ENCODE assay signal across 8 cellular contexts in the genomic region with DNA sequence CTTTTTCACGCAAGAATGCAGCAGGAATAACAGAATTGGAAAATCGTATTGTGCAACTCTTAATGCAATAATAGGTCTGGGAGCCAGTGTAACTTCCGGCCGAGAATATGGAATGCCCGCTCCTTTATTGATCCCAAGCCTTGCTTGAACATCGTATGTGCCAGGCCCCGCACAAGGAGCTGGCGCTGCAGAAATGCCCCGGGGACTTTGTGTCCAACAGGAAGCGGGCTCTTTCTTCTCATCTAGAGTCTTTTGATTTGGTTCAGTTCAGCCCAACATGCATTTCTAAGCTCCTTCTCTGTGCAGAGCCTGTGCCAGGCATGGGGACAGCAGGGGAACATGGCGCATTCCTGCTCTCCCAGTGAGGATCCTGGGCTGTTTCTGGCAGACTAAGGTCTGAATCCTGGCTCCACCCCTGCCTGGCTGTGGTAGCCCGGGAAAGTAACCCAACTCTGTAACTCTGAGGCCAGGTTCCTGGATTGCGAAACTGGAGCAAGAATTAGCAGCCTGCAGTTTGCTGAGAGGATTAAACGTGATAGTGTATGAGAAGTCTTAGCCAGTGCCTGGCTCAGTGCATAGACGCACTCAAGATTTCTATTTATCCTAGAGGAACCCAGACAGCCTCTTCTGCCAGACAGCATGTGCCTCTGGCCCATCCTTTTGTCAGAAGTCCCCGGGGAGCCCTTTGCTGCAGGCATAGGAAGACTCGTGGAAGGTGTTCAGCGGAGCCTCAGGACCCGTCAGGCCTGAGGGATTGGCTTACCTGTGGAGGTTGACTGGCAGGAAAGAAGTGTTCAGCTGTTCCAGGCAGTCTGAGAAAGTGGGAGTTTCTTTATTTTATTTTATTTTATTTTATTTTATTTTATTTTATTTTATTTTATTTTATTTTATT. TPM values are rescaled to one million over a fixed set of nuclear protein-coding genes. Genes with fewer than 3 reads are reported as not detected.
A peak's percentile ranks its signal among the peaks of the same experiment; 100 is the strongest.
DNase-seq lines count a peak whose midpoint lies in the region; ATAC-seq and TF ChIP-seq lines count a peak whose summit lies in the region.
"Had no signal": no experiment of that assay in that cellular context is flagged by ENCODE, and none has a peak within 500 bp of the region (broad histone marks: within the 10 kb centered on the region; RNA-seq: fewer than 3 reads in every experiment).

No MANE protein-coding gene starts in this region.

- intact Hi-C loops in transverse colon (cut with DNase I; ENCODE audit: low total_unique reads) = no loop called here

- WGBS in transverse colon (ENCODE audit: low coverage in 1 of 2), 2 donors = 54 to 59% methylated on average over 6 to 19 of the region's 19 CpGs

- H3K27ac ChIP-seq in transverse colon = no peak overlapping the region

- H3K27me3 ChIP-seq in adipocyte (replicated peaks; ENCODE audit: control insufficient read depth, insufficient read depth, low read length) (no peaks in the 10 kb centered on the region), transverse colon (no peaks in the 10 kb centered on the region)

- DNase-seq in KBM-7 (peak; percentile 63), adipocyte (ENCODE audit: low read depth) (peak; percentile 91), iris pigment epithelial cell (ENCODE audit: low read depth) (peak; percentile 81), transverse colon (peak; percentile 55)
- DNase-seq in activated CD4-positive, alpha-beta T cell treated with anti-CD3 and anti-CD28 coated beads, Interleukin-2, amount 50 U/mL, for 4 hours = no peak
- DNase-seq: naive B cell had no signal

- in situ Hi-C loops in KBM-7 (cut with MboI; ENCODE audit: low pct_unique_long_range_greater_than_20kb, low sequenced_read_pairs) (no loop called here), transverse colon (cut with MboI; ENCODE audit: low pct_ligation_motif_present in 1 of 4, low pct_unique_long_range_greater_than_20kb in 1 of 4, low sequenced_read_pairs in 3 of 4) (no loop called here)

- ATAC-seq in GM19035 (IDR thresholded peaks at IDR 0.05; ENCODE audit: unreplicated experiment) (no peak), HG03565 (IDR thresholded peaks at IDR 0.05; ENCODE audit: unreplicated experiment) (no peak)

- no peaks in the 10 kb centered on the region for H3K36me3 ChIP-seq in adipocyte (ENCODE audit: control insufficient read depth, insufficient read depth, low read length, severe bottlenecking)
- no peaks in the 10 kb centered on the region for H3K36me3 ChIP-seq in transverse colon

- no peak for TF ChIP-seq CTCF in transverse colon (IDR thresholded peaks at IDR 0.05)

- peak overlapping the region; percentile 34 for H3K9ac ChIP-seq in adipocyte (ENCODE audit: low read length)

- H3K4me3 ChIP-seq in adipocyte (ENCODE audit: low read length) = peak overlapping the region; percentile 66
- no peak overlapping the region for H3K4me3 ChIP-seq in transverse colon

- TF ChIP-seq POLR2A in transverse colon (IDR thresholded peaks at IDR 0.05) = no peak

- no peaks in the 10 kb centered on the region for H3K9me3 ChIP-seq in adipocyte (ENCODE audit: control insufficient read depth, low read length)
- no peaks in the 10 kb centered on the region for H3K9me3 ChIP-seq in transverse colon

- no peak for TF ChIP-seq EP300 in transverse colon (IDR thresholded peaks at IDR 0.05; ENCODE audit: low read depth)

- H3K4me1 ChIP-seq in adipocyte (ENCODE audit: control insufficient read depth, insufficient read depth, low read length) (peaks cover 14% of the 10 kb centered on the region), transverse colon (peaks cover 0 to 8% (median 3%) of the 10 kb centered on the region in 4 donors)

RNA-seq across cellular contexts. Expression of gene CDCP2, which starts 1.0 kb away (rescaled TPM):
- under 1 TPM in 1 of 4 donors, not detected in 3; 0.48 TPM for total RNA-seq in transverse colon

RNA-seq across cellular contexts. Expression of gene CYB5RL, which starts 46.0 kb away (rescaled TPM):
- total RNA-seq in transverse colon = 1 to 10 TPM; 1.9 to 5.1 (median 3.6) TPM

RNA-seq across cellular contexts. Expression of gene MRPL37, which starts 46.2 kb away (rescaled TPM):
- total RNA-seq in transverse colon = 100 to 1,000 TPM in 1 of 4 donors, 10 to 100 TPM in 2, 1 to 10 TPM in 1; 9.7 to 122 (median 57.8) TPM

Comparison
In these comparisons a context has a peak if more than half of its experiments do, and no peak if none do; other contexts are left out.
1. DNase-seq: peak in KBM-7 (single experiment), adipocyte (single experiment), iris pigment epithelial cell (single experiment) and transverse colon (single experiment); none in activated CD4-positive, alpha-beta T cell treated with anti-CD3 and anti-CD28 coated beads, Interleukin-2, amount 50 U/mL, for 4 hours (0 of 2).